ENCODE assay signal across 18 cellular contexts in the genomic region with DNA sequence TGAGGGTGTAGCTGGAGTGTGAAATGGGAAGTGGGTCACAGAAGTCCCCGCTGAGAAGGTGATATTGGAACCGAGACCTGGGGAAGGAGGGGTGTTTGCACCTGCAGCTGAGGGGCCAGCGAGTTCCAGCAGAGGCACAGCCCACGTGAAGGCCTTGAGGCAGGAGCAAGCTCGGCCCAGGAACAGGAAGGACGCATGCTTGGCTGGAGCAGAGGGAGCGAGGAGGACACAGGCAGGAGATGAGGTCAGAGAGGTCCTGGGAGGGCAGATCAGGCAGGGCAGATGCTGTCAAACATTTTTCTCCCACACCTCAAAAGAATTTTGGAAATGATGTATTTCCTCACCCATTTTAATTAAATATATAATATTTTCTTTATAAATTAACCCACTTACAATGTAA. TPM values are rescaled to one million over a fixed set of nuclear protein-coding genes. Genes with fewer than 3 reads are reported as not detected.
DNase-seq lines count a peak whose midpoint lies in the region; ATAC-seq, FAIRE-seq and TF ChIP-seq lines count a peak whose summit lies in the region.
"Had no signal": no experiment of that assay in that cellular context is flagged by ENCODE, and none has a peak within 500 bp of the region (broad histone marks: within the 10 kb centered on the region; RNA-seq: fewer than 3 reads in every experiment).

No MANE protein-coding gene starts in this region.

- H4K20me1 ChIP-seq in astrocyte (ENCODE audit: insufficient read depth, low read length) (no peaks in the 10 kb centered on the region), HepG2 (ENCODE audit: insufficient read depth, low read length) (no peaks in the 10 kb centered on the region), PC-3 (ENCODE audit: low read length) (no peaks in the 10 kb centered on the region)

- H3K4me1 ChIP-seq in astrocyte (ENCODE audit: insufficient read depth, low read length): no peaks in the 10 kb centered on the region
- peaks cover 39% of the 10 kb centered on the region for H3K4me1 ChIP-seq in HepG2 (ENCODE audit: insufficient read depth, low read length)
- peaks cover 0 to 27% (median 3%) of the 10 kb centered on the region in 6 donors for H3K4me1 ChIP-seq in spleen
- no peaks in the 10 kb centered on the region for H3K4me1 ChIP-seq in PC-3 (ENCODE audit: insufficient read depth, low read length)

- DNase-seq in astrocyte (ENCODE audit: low read depth) (no peak), HepG2 (ENCODE audit: low spot score) (no peak), spleen (peak; percentile 76), type B pancreatic cell (ENCODE audit: extremely low spot score, unreplicated experiment) (peak; percentile 27), germinal center (ENCODE audit: low spot score) (no peak), cerebellar cortex (ENCODE audit: low spot score) (no peak), PC-3 (no peak)
- DNase-seq: ACHN; Caco-2; CD8-positive, alpha-beta memory T cell; DMS53; GF-D8; HCEC 1CT; HFFc6 had no signal

- intact Hi-C loops in HepG2 (cut with micrococcal nuclease; ENCODE audit: unreplicated experiment): no loop called here
- intact Hi-C loops in spleen (cut with DNase I; ENCODE audit: low total_unique reads): no loop called here
- intact Hi-C loops in PC-3 (cut with micrococcal nuclease): no loop called here

- POLR2A ChIA-PET in HepG2 (lab: Yijun Ruan, JAX) (no interaction called here), PC-3 (lab: Charles Lee; ENCODE audit: unreplicated experiment) (no interaction called here)

- H3K27me3 ChIP-seq in astrocyte (ENCODE audit: insufficient read depth, low read length) (no peaks in the 10 kb centered on the region), HepG2 (ENCODE audit: control insufficient read depth in 1 of 2, insufficient read depth in 2 of 2, low read length in 2 of 2) (no peaks in the 10 kb centered on the region), spleen (replicated peaks in 1 of 7) (no peaks in the 10 kb centered on the region), PC-3 (ENCODE audit: low read length) (no peaks in the 10 kb centered on the region)

- H3K9me2 ChIP-seq in PC-3 (replicated peaks; ENCODE audit: low read length): no peaks in the 10 kb centered on the region

- H2AFZ ChIP-seq in astrocyte (ENCODE audit: low read depth, low read length) (no peak overlapping the region), HepG2 (ENCODE audit: low read length) (no peak overlapping the region), PC-3 (ENCODE audit: low read length) (no peak overlapping the region)

- no peak for TF ChIP-seq EP300 in HepG2 (IDR thresholded peaks at IDR 0.05; ENCODE audit: low read depth in 2 of 2, low read length in 2 of 2)
- no peak for TF ChIP-seq EP300 in HepG2 (CRISPR knock-in tag; IDR thresholded peaks at IDR 0.05; ENCODE audit: borderline replicate concordance)

- TF ChIP-seq CTCF in astrocyte (IDR thresholded peaks at IDR 0.05; ENCODE audit: insufficient read depth, low read depth, low read length) (no peak), HepG2 (CRISPR knock-in tag; IDR thresholded peaks at IDR 0.05) (no peak), spleen (IDR thresholded peaks at IDR 0.05 in 8 of 11, conservative IDR thresholded peaks at IDR 0.05 in 3 of 11) (no peak), type B pancreatic cell (conservative IDR thresholded peaks at IDR 0.05) (no peak), PC-3 (conservative IDR thresholded peaks at IDR 0.05; ENCODE audit: low read depth, low read length) (no peak)

- no peak overlapping the region for H3K4me3 ChIP-seq in astrocyte (ENCODE audit: insufficient read depth, low read depth, low read length)
- H3K4me3 ChIP-seq in HepG2 (replicated peaks in 1 of 3; ENCODE audit: insufficient read depth in 1 of 3, low read depth in 2 of 3, low read length in 3 of 3): no peak overlapping the region; a peak in 1 of 6 replicates
- H3K4me3 ChIP-seq in spleen: no peak overlapping the region
- H3K4me3 ChIP-seq in PC-3 (ENCODE audit: low read length): no peak overlapping the region

- TF ChIP-seq RAD21 in HepG2 (CRISPR knock-in tag; IDR thresholded peaks at IDR 0.05): no peak

- H3K27ac Mint-ChIP-seq in astrocyte (ENCODE audit: unreplicated experiment) (no peak overlapping the region), type B pancreatic cell (no peak overlapping the region)
- H3K27ac Mint-ChIP-seq: B cell; CD8-positive, alpha-beta memory T cell; HFFc6 had no signal

- no peak for FAIRE-seq in astrocyte (lab: Jason Lieb, UNC)
- FAIRE-seq in HepG2 (lab: Jason Lieb, UNC): no peak

- H3K4me1 Mint-ChIP-seq in astrocyte (ENCODE audit: low read depth, unreplicated experiment): no peaks in the 10 kb centered on the region
- H3K4me1 Mint-ChIP-seq in type B pancreatic cell (ENCODE audit: unreplicated experiment): no peaks in the 10 kb centered on the region
- H3K4me1 Mint-ChIP-seq: B cell; CD8-positive, alpha-beta memory T cell had no signal

- no peak overlapping the region for H3K27ac ChIP-seq in astrocyte (ENCODE audit: low read depth, low read length)
- H3K27ac ChIP-seq in HepG2 (ENCODE audit: extremely low read length, insufficient read depth, low read length): no peak overlapping the region
- H3K27ac ChIP-seq in spleen: peak overlapping the region in 6 of 8 donors; percentile 9 to 63 (median 58)
- no peak overlapping the region for H3K27ac ChIP-seq in PC-3 (ENCODE audit: low read length)
- H3K27ac ChIP-seq: C4-2B, HL-60 had no signal

- H3F3A ChIP-seq in PC-3 (ENCODE audit: low read length, unreplicated experiment): no peaks in the 10 kb centered on the region

- 3% methylated on average over 7 of the region's 7 CpGs for WGBS in HepG2 (ENCODE audit: low lambda C conversion rate)
- 54 to 76% (median 69%) methylated on average over 7 of the region's 7 CpGs for WGBS in spleen, 5 donors

- H3K36me3 ChIP-seq in astrocyte (ENCODE audit: insufficient read depth, low read length) (no peaks in the 10 kb centered on the region), HepG2 (replicated peaks in 1 of 2; ENCODE audit: control insufficient read depth in 1 of 2, insufficient read depth in 2 of 2, low read length in 2 of 2) (no peaks in the 10 kb centered on the region), spleen (no peaks in the 10 kb centered on the region), PC-3 (ENCODE audit: low read depth, low read length) (peaks cover 1% of the 10 kb centered on the region; the same call in 1 of the 2 replicates)

- H3K4me2 ChIP-seq in astrocyte (ENCODE audit: low read length) (no peak overlapping the region), HepG2 (ENCODE audit: low read depth, low read length) (peak overlapping the region; percentile 43), PC-3 (ENCODE audit: low read length) (no peak overlapping the region)

- H3K27me3 Mint-ChIP-seq in astrocyte (ENCODE audit: low read depth, unreplicated experiment): no peaks in the 10 kb centered on the region
- no peaks in the 10 kb centered on the region for H3K27me3 Mint-ChIP-seq in type B pancreatic cell
- H3K27me3 Mint-ChIP-seq: B cell had no signal

- in situ Hi-C loops in HepG2 (cut with HindIII; ENCODE audit: extremely low pct_ligation_motif_present, low pct_unique_long_range_greater_than_20kb): no loop called here

- no peak for ATAC-seq in HepG2
- no peak for ATAC-seq in GM21515 (IDR thresholded peaks at IDR 0.05; ENCODE audit: unreplicated experiment)
- ATAC-seq in PC-3: no peak

- BruUV-seq in HepG2 (replicated peaks; lab: Mats Ljungman, UMichigan) (no TSS peak), PC-3 (replicated peaks; lab: Mats Ljungman, UMichigan) (no TSS peak)

- H3K9me3 Mint-ChIP-seq in astrocyte (ENCODE audit: unreplicated experiment) (peaks cover 7% of the 10 kb centered on the region), type B pancreatic cell (peaks cover 3% of the 10 kb centered on the region)

- H3K9ac ChIP-seq in astrocyte (ENCODE audit: low read length) (no peak overlapping the region), HepG2 (ENCODE audit: insufficient read depth, low read depth, low read length) (no peak overlapping the region), PC-3 (ENCODE audit: low read length) (no peak overlapping the region)

- CTCF ChIA-PET in HepG2 (lab: Yijun Ruan, JAX; ENCODE audit: low intra/inter-chr PET ratio, low total read pairs) (no interaction called here), PC-3 (lab: Charles Lee) (no interaction called here)

- H3K36me3 Mint-ChIP-seq in astrocyte (ENCODE audit: low read depth, unreplicated experiment) (peaks cover 31% of the 10 kb centered on the region), type B pancreatic cell (peaks cover 30% of the 10 kb centered on the region)

- H3K79me2 ChIP-seq in astrocyte (ENCODE audit: insufficient read depth, low read length): no peaks in the 10 kb centered on the region
- no peaks in the 10 kb centered on the region for H3K79me2 ChIP-seq in HepG2 (ENCODE audit: insufficient read depth, low read length)
- H3K79me2 ChIP-seq in PC-3 (ENCODE audit: low read length): no peaks in the 10 kb centered on the region

- TF ChIP-seq POLR2A in HepG2 (IDR thresholded peaks at IDR 0.05; ENCODE audit: insufficient read depth in 1 of 2, low read depth in 2 of 2, low read length in 2 of 2) (no peak), spleen (IDR thresholded peaks at IDR 0.05) (no peak)

- H3K4me3 Mint-ChIP-seq in astrocyte (ENCODE audit: unreplicated experiment): peak overlapping the region; percentile 11
- H3K4me3 Mint-ChIP-seq in type B pancreatic cell: no peak overlapping the region
- H3K4me3 Mint-ChIP-seq: B cell; CD8-positive, alpha-beta memory T cell; HFFc6 had no signal

- peaks cover 6% of the 10 kb centered on the region for H3K9me3 ChIP-seq in astrocyte (ENCODE audit: insufficient read depth, low read depth, low read length)
- peaks cover 8% of the 10 kb centered on the region for H3K9me3 ChIP-seq in HepG2 (ENCODE audit: low read length)
- peaks cover 0 to 69% (median 18%) of the 10 kb centered on the region in 8 donors for H3K9me3 ChIP-seq in spleen
- H3K9me3 ChIP-seq in PC-3 (ENCODE audit: low read length): peaks cover 5% of the 10 kb centered on the region

RNA-seq across cellular contexts. Expression of a gene that starts 9.3 kb away (rescaled TPM):
- total RNA-seq in astrocyte: 8.7 TPM in 2 replicates
- 0.15 and 0.29 TPM in 2 replicates for total RNA-seq in HepG2 (2016; rRNA removed; fragmentation: Illumina TruSeq; extraction: Trizol)
- total RNA-seq in HepG2 (2016; cell fraction: cytosol; rRNA removed; fragmentation: Illumina TruSeq; extraction: Trizol; ENCODE audit: low read depth): not detected in 2 replicates
- total RNA-seq in HepG2 (2016; cell fraction: insoluble cytoplasmic fraction; rRNA removed; fragmentation: Illumina TruSeq; extraction: Trizol): 0.24 and 0.58 TPM in 2 replicates
- 0.19 and 0.24 TPM in 2 replicates for total RNA-seq in HepG2 (2016; cell fraction: membrane; rRNA removed; fragmentation: Illumina TruSeq; extraction: Trizol)
- total RNA-seq in HepG2 (2016; cell fraction: nucleus; rRNA removed; fragmentation: Illumina TruSeq; extraction: Trizol): 0.56 TPM in 1 of 2 replicates, not detected in the other
- polyA plus RNA-seq in HepG2 (2011; rRNA removed): 0.17 and 0.38 TPM in 2 replicates
- polyA plus RNA-seq in HepG2 (2011; cell fraction: cytosol; rRNA removed): 0.07 and 0.13 TPM in 2 replicates
- 0.18 and 0.23 TPM in 2 replicates for polyA plus RNA-seq in HepG2 (2011; cell fraction: nucleus; rRNA removed)
- 0.37 and 0.46 TPM in 2 replicates for polyA plus RNA-seq in HepG2 (2012)
- polyA plus RNA-seq in HepG2 (2016; cell fraction: cytosol; fragmentation: Illumina TruSeq; extraction: Trizol; ENCODE audit: low read depth): 0.14 TPM in 1 of 2 replicates, not detected in the other
- polyA plus RNA-seq in HepG2 (2016; cell fraction: insoluble cytoplasmic fraction; fragmentation: Illumina TruSeq; extraction: Trizol; ENCODE audit: low read depth): 0.38 and 0.69 TPM in 2 replicates
- 0.07 and 0.23 TPM in 2 replicates for polyA plus RNA-seq in HepG2 (2016; cell fraction: membrane; fragmentation: Illumina TruSeq; extraction: Trizol; ENCODE audit: low read depth)
- 0.48 and 1.3 TPM in 2 replicates for polyA plus RNA-seq in HepG2 (2016; cell fraction: nucleus; fragmentation: Illumina TruSeq; extraction: Trizol; ENCODE audit: insufficient read depth, low read depth)
- polyA minus RNA-seq in HepG2 (2011; rRNA and poly(A)+ RNA removed; ENCODE audit: low replicate concordance): not detected in 2 replicates
- polyA minus RNA-seq in HepG2 (2011; cell fraction: cytosol; rRNA and poly(A)+ RNA removed): 0.26 and 0.89 TPM in 2 replicates
- polyA minus RNA-seq in HepG2 (2011; cell fraction: nucleus; rRNA and poly(A)+ RNA removed): 0.64 TPM in 1 of 2 replicates, not detected in the other
- 10 to 100 TPM in 5 of 7 donors, 1 to 10 TPM in 2; 7.3 to 17.0 (median 12.8) TPM for total RNA-seq in spleen
- polyA plus RNA-seq in spleen: 1 to 10 TPM; 2.8 to 5.6 (median 4.8) TPM
- 15.5 and 15.6 TPM in 2 replicates for total RNA-seq in type B pancreatic cell (ENCODE audit: low replicate concordance)
- total RNA-seq in PC-3 (2014; rRNA removed): 1.3 and 5.2 TPM in 2 replicates

RNA-seq across cellular contexts. Expression of a gene that starts 20.2 kb away (rescaled TPM):
- total RNA-seq in astrocyte (30.2 and 31.3 TPM in 2 replicates), HepG2 (2016; rRNA removed; fragmentation: Illumina TruSeq; extraction: Trizol) (12.1 and 14.5 TPM in 2 replicates), spleen (100 to 1,000 TPM in 3 of 7 donors, 10 to 100 TPM in 4; 80.3 to 154 (median 98.6) TPM), type B pancreatic cell (ENCODE audit: low replicate concordance) (30.7 and 35.9 TPM in 2 replicates), PC-3 (2014; rRNA removed) (22.3 and 25.1 TPM in 2 replicates)
- 1.8 and 1.9 TPM in 2 replicates for total RNA-seq in HepG2 (2016; cell fraction: cytosol; rRNA removed; fragmentation: Illumina TruSeq; extraction: Trizol; ENCODE audit: low read depth)
- total RNA-seq in HepG2 (2016; cell fraction: insoluble cytoplasmic fraction; rRNA removed; fragmentation: Illumina TruSeq; extraction: Trizol): 13.3 and 13.9 TPM in 2 replicates
- total RNA-seq in HepG2 (2016; cell fraction: membrane; rRNA removed; fragmentation: Illumina TruSeq; extraction: Trizol): 4.6 and 4.7 TPM in 2 replicates
- 12.9 and 16.9 TPM in 2 replicates for total RNA-seq in HepG2 (2016; cell fraction: nucleus; rRNA removed; fragmentation: Illumina TruSeq; extraction: Trizol)
- polyA plus RNA-seq in HepG2 (2011; rRNA removed) (8.1 and 8.4 TPM in 2 replicates), spleen (10 to 100 TPM; 14.4 to 30.1 (median 17.3) TPM)
- polyA plus RNA-seq in HepG2 (2011; cell fraction: cytosol; rRNA removed): 4.1 and 5.1 TPM in 2 replicates
- 26.0 and 27.3 TPM in 2 replicates for polyA plus RNA-seq in HepG2 (2011; cell fraction: nucleus; rRNA removed)
- polyA plus RNA-seq in HepG2 (2012): 8.0 and 9.4 TPM in 2 replicates
- 0.28 and 0.32 TPM in 2 replicates for polyA plus RNA-seq in HepG2 (2016; cell fraction: cytosol; fragmentation: Illumina TruSeq; extraction: Trizol; ENCODE audit: low read depth)
- polyA plus RNA-seq in HepG2 (2016; cell fraction: insoluble cytoplasmic fraction; fragmentation: Illumina TruSeq; extraction: Trizol; ENCODE audit: low read depth): 6.5 TPM in 2 replicates
- polyA plus RNA-seq in HepG2 (2016; cell fraction: membrane; fragmentation: Illumina TruSeq; extraction: Trizol; ENCODE audit: low read depth): 0.78 and 1.0 TPM in 2 replicates
- polyA plus RNA-seq in HepG2 (2016; cell fraction: nucleus; fragmentation: Illumina TruSeq; extraction: Trizol; ENCODE audit: insufficient read depth, low read depth): 19.2 and 24.1 TPM in 2 replicates
- 11.3 and 19.4 TPM in 2 replicates for polyA minus RNA-seq in HepG2 (2011; rRNA and poly(A)+ RNA removed; ENCODE audit: low replicate concordance)
- polyA minus RNA-seq in HepG2 (2011; cell fraction: cytosol; rRNA and poly(A)+ RNA removed): 7.6 and 9.4 TPM in 2 replicates
- polyA minus RNA-seq in HepG2 (2011; cell fraction: nucleus; rRNA and poly(A)+ RNA removed): 30.6 and 42.0 TPM in 2 replicates

RNA-seq across cellular contexts. Expression of a gene that starts 35.5 kb away (rescaled TPM):
- total RNA-seq in astrocyte (10.1 and 10.6 TPM in 2 replicates), HepG2 (2016; rRNA removed; fragmentation: Illumina TruSeq; extraction: Trizol) (5.3 and 6.2 TPM in 2 replicates), spleen (10 to 100 TPM; 20.2 to 41.5 (median 31.2) TPM), type B pancreatic cell (ENCODE audit: low replicate concordance) (14.6 and 15.8 TPM in 2 replicates), PC-3 (2014; rRNA removed) (8.5 and 9.1 TPM in 2 replicates)
- 0.91 and 1.1 TPM in 2 replicates for total RNA-seq in HepG2 (2016; cell fraction: cytosol; rRNA removed; fragmentation: Illumina TruSeq; extraction: Trizol; ENCODE audit: low read depth)
- total RNA-seq in HepG2 (2016; cell fraction: insoluble cytoplasmic fraction; rRNA removed; fragmentation: Illumina TruSeq; extraction: Trizol): 4.0 and 5.0 TPM in 2 replicates
- 1.2 and 1.6 TPM in 2 replicates for total RNA-seq in HepG2 (2016; cell fraction: membrane; rRNA removed; fragmentation: Illumina TruSeq; extraction: Trizol)
- 4.6 and 4.9 TPM in 2 replicates for total RNA-seq in HepG2 (2016; cell fraction: nucleus; rRNA removed; fragmentation: Illumina TruSeq; extraction: Trizol)
- polyA plus RNA-seq in HepG2 (2011; rRNA removed) (1.1 TPM in 2 replicates), spleen (1 to 10 TPM; 2.9 to 5.9 (median 3.8) TPM)
- 0.36 and 0.78 TPM in 2 replicates for polyA plus RNA-seq in HepG2 (2011; cell fraction: cytosol; rRNA removed)
- polyA plus RNA-seq in HepG2 (2011; cell fraction: nucleus; rRNA removed): 0.63 and 1.4 TPM in 2 replicates
- 1.3 and 1.9 TPM in 2 replicates for polyA plus RNA-seq in HepG2 (2012)
- 0.23 and 0.25 TPM in 2 replicates for polyA plus RNA-seq in HepG2 (2016; cell fraction: cytosol; fragmentation: Illumina TruSeq; extraction: Trizol; ENCODE audit: low read depth)
- 2.3 and 2.6 TPM in 2 replicates for polyA plus RNA-seq in HepG2 (2016; cell fraction: insoluble cytoplasmic fraction; fragmentation: Illumina TruSeq; extraction: Trizol; ENCODE audit: low read depth)
- 0.31 and 0.59 TPM in 2 replicates for polyA plus RNA-seq in HepG2 (2016; cell fraction: membrane; fragmentation: Illumina TruSeq; extraction: Trizol; ENCODE audit: low read depth)
- 4.6 and 5.5 TPM in 2 replicates for polyA plus RNA-seq in HepG2 (2016; cell fraction: nucleus; fragmentation: Illumina TruSeq; extraction: Trizol; ENCODE audit: insufficient read depth, low read depth)
- 1.1 TPM in 1 of 2 replicates, not detected in the other for polyA minus RNA-seq in HepG2 (2011; rRNA and poly(A)+ RNA removed; ENCODE audit: low replicate concordance)
- polyA minus RNA-seq in HepG2 (2011; cell fraction: cytosol; rRNA and poly(A)+ RNA removed): 0.70 and 1.1 TPM in 2 replicates
- 4.5 and 9.7 TPM in 2 replicates for polyA minus RNA-seq in HepG2 (2011; cell fraction: nucleus; rRNA and poly(A)+ RNA removed)

Comparison
In these comparisons a context has a peak if more than half of its experiments do, and no peak if none do; other contexts are left out.
1. DNase-seq: peak in spleen (single experiment) and type B pancreatic cell (single experiment); none in astrocyte (single experiment), HepG2 (single experiment), germinal center (single experiment), cerebellar cortex (single experiment) and PC-3 (single experiment).
2. H3K27ac ChIP-seq: peak in spleen (6 of 8); none in astrocyte (single experiment), HepG2 (single experiment) and PC-3 (single experiment).